In the genomic region with DNA sequence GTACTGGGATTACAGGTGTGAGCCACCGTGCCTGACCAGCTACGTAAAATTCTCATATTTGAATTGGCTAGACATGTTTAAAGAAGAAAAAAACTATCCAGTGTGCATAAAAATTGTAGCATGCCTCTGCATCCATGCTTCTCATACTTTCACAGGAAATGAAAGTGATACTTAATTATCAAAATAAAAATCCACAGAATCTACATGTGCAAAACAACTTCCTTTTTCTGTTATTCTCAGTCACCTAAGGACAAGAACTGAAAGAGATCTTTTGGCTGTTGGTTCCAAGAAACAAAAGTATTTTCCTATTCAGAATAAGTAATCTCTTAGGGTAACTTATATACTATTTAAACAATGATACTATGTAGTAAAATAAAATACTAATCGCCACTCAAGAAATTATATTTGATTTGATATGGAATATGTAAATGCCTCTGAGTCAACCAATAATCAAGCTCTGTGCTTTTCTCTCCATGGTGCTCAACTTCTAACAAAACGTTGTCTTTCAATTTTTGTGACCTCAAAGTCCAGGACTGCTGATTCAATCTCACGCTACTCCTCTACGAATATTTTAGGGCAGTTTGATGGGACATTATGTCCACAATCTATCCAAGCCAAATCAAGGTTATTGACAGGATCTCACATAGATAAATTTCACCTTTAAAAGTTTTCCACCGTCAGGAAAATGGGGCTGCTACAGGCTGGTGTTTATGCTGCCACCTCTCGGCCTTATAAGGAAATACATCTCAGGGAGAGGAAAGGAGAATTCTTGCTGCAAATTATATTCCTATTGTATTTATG, we compare ENCODE assay signal across 8 cellular contexts.
DNase-seq lines count a peak whose midpoint lies in the region; ATAC-seq and TF ChIP-seq lines count a peak whose summit lies in the region.

No MANE protein-coding gene starts in this region.

- peak; percentile 63 to 88 (median 80) for TF ChIP-seq CTCF in heart right ventricle (IDR thresholded peaks at IDR 0.05)
- TF ChIP-seq CTCF in WI38 (IDR thresholded peaks at IDR 0.05; ENCODE audit: low read depth, low read length): peak; percentile 81
- peak; percentile 80 for TF ChIP-seq CTCF in foreskin keratinocyte (conservative IDR thresholded peaks at IDR 0.05)
- TF ChIP-seq CTCF in spleen (IDR thresholded peaks at IDR 0.05 in 8 of 11, conservative IDR thresholded peaks at IDR 0.05 in 3 of 11): peak; percentile 50 to 89 (median 78)
- TF ChIP-seq CTCF in lower leg skin (IDR thresholded peaks at IDR 0.05): no peak

- no peak for ATAC-seq in heart right ventricle
- ATAC-seq in left ventricle myocardium superior: no peak
- no peak for ATAC-seq in foreskin keratinocyte

- H3K79me2 ChIP-seq in GM23248 (ENCODE audit: insufficient read depth): no peaks in the 10 kb centered on the region

- no peak overlapping the region for H3K27ac ChIP-seq in heart right ventricle
- no peak overlapping the region for H3K27ac ChIP-seq in GM23248
- no peak overlapping the region for H3K27ac ChIP-seq in foreskin keratinocyte
- peak overlapping the region in 5 of 8 donors; percentile 34 to 63 (median 40) for H3K27ac ChIP-seq in spleen

- H3K4me3 ChIP-seq in heart right ventricle (no peak overlapping the region), GM23248 (no peak overlapping the region), WI38 (ENCODE audit: low read depth, low read length) (no peak overlapping the region), spleen (peak overlapping the region in 1 of 8 donors; percentile 51), lower leg skin (ENCODE audit: low read depth, poor library complexity, severe bottlenecking) (no peak overlapping the region)

- WGBS in heart right ventricle, 2 donors: 39 to 49% methylated on average over 8 of the region's 8 CpGs
- 27 to 29% methylated on average over 8 of the region's 8 CpGs for WGBS in GM23248 (ENCODE audit: low coverage in 1 of 2, low lambda C conversion rate in 2 of 2, missing lambda C conversion rate in 2 of 2), 2 experiments
- 30 to 40% (median 35%) methylated on average over 8 of the region's 8 CpGs for WGBS in spleen, 5 donors
- 41 to 43% methylated on average over 8 of the region's 8 CpGs for WGBS in lower leg skin, 2 donors

- H3K27me3 ChIP-seq in heart right ventricle: peaks cover 0 to 6% (median 0%) of the 10 kb centered on the region in 7 donors
- H3K27me3 ChIP-seq in GM23248 (replicated peaks; ENCODE audit: insufficient read depth): no peaks in the 10 kb centered on the region
- no peaks in the 10 kb centered on the region for H3K27me3 ChIP-seq in foreskin keratinocyte
- no peaks in the 10 kb centered on the region for H3K27me3 ChIP-seq in spleen (replicated peaks in 1 of 7)

- intact Hi-C loops in heart right ventricle (cut with DNase I): loop anchor here in 9 of 10 donors (2.0 to 10.0 kb wide), 9 partner anchors 172 to 1552 kb away; no protein-coding TSS in a partner anchor
- intact Hi-C loops in left ventricle myocardium superior (cut with micrococcal nuclease): loop anchor here (10.0 kb wide), 1 partner anchor 622 kb away; no protein-coding TSS in a partner anchor
- intact Hi-C loops in spleen (cut with DNase I; ENCODE audit: low total_unique reads): loop anchor here (10.0 kb wide), 2 partner anchors 172 to 622 kb away; no protein-coding TSS in a partner anchor
- intact Hi-C loops in lower leg skin (cut with DNase I; ENCODE audit: low total_unique reads): no loop called here

- DNase-seq in heart right ventricle: peak in 1 of 2 donors; percentile 16
- no peak for DNase-seq in left ventricle myocardium superior
- peak; percentile 60 for DNase-seq in GM23248
- peak; percentile 34 for DNase-seq in NCI-H1048 (lab: John Stamatoyannopoulos, UW)
- no peak for DNase-seq in foreskin keratinocyte
- DNase-seq in spleen: no peak
- no peak for DNase-seq in lower leg skin (ENCODE audit: low spot score in 2 of 2)

- H3K9me3 ChIP-seq in heart right ventricle (no peaks in the 10 kb centered on the region), GM23248 (ENCODE audit: low read depth) (no peaks in the 10 kb centered on the region), spleen (no peaks in the 10 kb centered on the region)

- H3K4me1 ChIP-seq in heart right ventricle (peaks cover 0 to 17% (median 2%) of the 10 kb centered on the region in 9 donors), GM23248 (ENCODE audit: insufficient read depth) (peaks cover 14% of the 10 kb centered on the region), foreskin keratinocyte (no peaks in the 10 kb centered on the region), spleen (peaks cover 0 to 60% (median 30%) of the 10 kb centered on the region in 6 donors)

- peaks cover 20% of the 10 kb centered on the region; the same call in 1 of the 2 replicates for H3F3A ChIP-seq in GM23248 (ENCODE audit: insufficient read depth)

- no peak for TF ChIP-seq POLR2A in spleen (IDR thresholded peaks at IDR 0.05)
- no peak for TF ChIP-seq POLR2A in lower leg skin (IDR thresholded peaks at IDR 0.05)

- in situ Hi-C loops in GM23248 (cut with MboI): no loop called here

- H3K9ac ChIP-seq in GM23248: no peak overlapping the region

- H3K4me2 ChIP-seq in GM23248 (ENCODE audit: unreplicated experiment): peak overlapping the region; percentile 50

- H3K36me3 ChIP-seq in heart right ventricle (no peaks in the 10 kb centered on the region), GM23248 (ENCODE audit: low read depth) (no peaks in the 10 kb centered on the region), spleen (no peaks in the 10 kb centered on the region)

- H2AFZ ChIP-seq in GM23248: peak overlapping the region; percentile 68

- H4K20me1 ChIP-seq in GM23248 (ENCODE audit: insufficient read depth): no peaks in the 10 kb centered on the region

- no peaks in the 10 kb centered on the region for H3K9me2 ChIP-seq in GM23248 (ENCODE audit: insufficient read depth)

Comparison
In these comparisons a context has a peak if more than half of its experiments do, and no peak if none do; other contexts are left out.
1. DNase-seq: peak in GM23248 (single experiment) and NCI-H1048 (single experiment); none in left ventricle myocardium superior (single experiment), foreskin keratinocyte (0 of 2), spleen (single experiment) and lower leg skin (0 of 2).
2. H3K27ac ChIP-seq: peak in spleen (5 of 8); none in heart right ventricle (0 of 10), GM23248 (single experiment) and foreskin keratinocyte (single experiment).
3. CTCF ChIP-seq: peak in heart right ventricle (9 of 9), WI38 (single experiment), foreskin keratinocyte (single experiment) and spleen (11 of 11); none in lower leg skin (0 of 3).